In the genomic region with DNA sequence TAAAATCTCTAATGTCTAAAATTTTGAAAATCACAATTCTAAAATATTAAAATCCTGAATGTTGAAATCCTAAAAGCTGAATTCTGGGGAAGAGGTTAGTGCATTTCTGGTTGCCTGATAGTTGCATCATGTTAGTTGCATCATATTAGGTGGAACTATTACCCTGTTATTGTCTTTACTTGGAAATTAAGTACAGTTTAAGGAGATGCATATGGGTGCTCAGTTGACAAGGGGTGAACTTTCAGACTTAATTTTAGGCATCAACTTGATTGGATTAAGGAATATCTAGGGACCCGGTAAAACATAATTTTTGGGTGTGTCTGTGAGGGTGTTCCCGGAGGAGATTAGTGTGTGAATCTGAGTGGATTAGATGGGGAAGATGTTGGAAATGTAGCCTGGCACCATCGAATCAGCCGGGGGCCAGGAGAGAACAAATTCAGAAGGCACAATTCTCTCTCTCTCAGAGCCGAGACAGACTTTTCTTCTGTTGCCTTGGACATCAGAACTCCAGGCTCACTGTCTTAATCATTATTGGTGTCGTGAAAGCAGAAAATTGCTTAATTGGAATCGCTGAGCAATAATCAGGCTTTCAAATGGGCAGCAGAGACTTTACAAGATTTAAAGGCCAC, we compare ENCODE assay signal across 1 cellular context.
TF ChIP-seq lines count a peak whose summit lies in the region.

No MANE protein-coding gene starts in this region.

TF ChIP-seq in K562, 482 proteins besides CTCF, POLR2A, EP300 and RAD21 (continued from another document and continues in another):
- TF ChIP-seq, protein P1, sequence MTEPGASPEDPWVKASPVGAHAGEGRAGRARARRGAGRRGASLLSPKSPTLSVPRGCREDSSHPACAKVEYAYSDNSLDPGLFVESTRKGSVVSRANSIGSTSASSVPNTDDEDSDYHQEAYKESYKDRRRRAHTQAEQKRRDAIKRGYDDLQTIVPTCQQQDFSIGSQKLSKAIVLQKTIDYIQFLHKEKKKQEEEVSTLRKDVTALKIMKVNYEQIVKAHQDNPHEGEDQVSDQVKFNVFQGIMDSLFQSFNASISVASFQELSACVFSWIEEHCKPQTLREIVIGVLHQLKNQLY (CRISPR knock-in tag; conservative IDR thresholded peaks at IDR 0.05) = no peak
- TF ChIP-seq SNIP1 (IDR thresholded peaks at IDR 0.05; ENCODE audit: low read depth) (no peak), TEAD2 (tag; IDR thresholded peaks at IDR 0.05) (no peak), CBX1 (IDR thresholded peaks at IDR 0.05; ENCODE audit: low read depth) (no peak), ZNF717 (CRISPR knock-in tag; IDR thresholded peaks at IDR 0.05) (no peak), HMG20B (CRISPR knock-in tag; IDR thresholded peaks at IDR 0.05) (no peak), ZSCAN32 (CRISPR knock-in tag; IDR thresholded peaks at IDR 0.05) (peak; percentile 93), RBM17 (IDR thresholded peaks at IDR 0.05; ENCODE audit: borderline replicate concordance, low read depth, low read length) (no peak), CAMTA2 (CRISPR knock-in tag; conservative IDR thresholded peaks at IDR 0.05) (no peak), POLR3A (IDR thresholded peaks at IDR 0.05; ENCODE audit: borderline replicate concordance, extremely low read depth, insufficient read depth, insufficient read length) (no peak), ZFPM2 (CRISPR knock-in tag; IDR thresholded peaks at IDR 0.05) (no peak), CBFA2T2 (conservative IDR thresholded peaks at IDR 0.05) (no peak), BRF1 (IDR thresholded peaks at IDR 0.05; ENCODE audit: borderline replicate concordance, extremely low read depth, insufficient read length) (no peak), RFX7 (CRISPR knock-in tag; IDR thresholded peaks at IDR 0.05) (no peak), WHSC1 (IDR thresholded peaks at IDR 0.05; ENCODE audit: low read length) (no peak), ZNF766 (CRISPR knock-in tag; conservative IDR thresholded peaks at IDR 0.05) (peak; percentile 91), MAFG (tag; conservative IDR thresholded peaks at IDR 0.05) (no peak), ZNF175 (CRISPR knock-in tag; IDR thresholded peaks at IDR 0.05; ENCODE audit: low read depth) (peak; percentile 99), HNRNPUL1 (IDR thresholded peaks at IDR 0.05; ENCODE audit: low read length) (no peak), NRF1 (conservative IDR thresholded peaks at IDR 0.05 in 1 of 2, IDR thresholded peaks at IDR 0.05 in 1 of 2) (no peak), GTF2F1 (IDR thresholded peaks at IDR 0.05; ENCODE audit: low read depth, low read length) (no peak), SRSF1 (IDR thresholded peaks at IDR 0.05; ENCODE audit: low read depth, low read length) (no peak), NCOA6 (IDR thresholded peaks at IDR 0.05) (no peak), CBX5 (IDR thresholded peaks at IDR 0.05; ENCODE audit: borderline replicate concordance, low read depth) (no peak), U2AF2 (optimal IDR thresholded peaks at IDR 0.05; ENCODE audit: low read depth, low read length) (no peak), SIN3B (IDR thresholded peaks at IDR 0.05; ENCODE audit: low read depth) (no peak), KLF10 (CRISPR knock-in tag; IDR thresholded peaks at IDR 0.05) (no peak), ZBTB17 (CRISPR knock-in tag; IDR thresholded peaks at IDR 0.05) (peak; percentile 75)
- TF ChIP-seq, protein P2, sequence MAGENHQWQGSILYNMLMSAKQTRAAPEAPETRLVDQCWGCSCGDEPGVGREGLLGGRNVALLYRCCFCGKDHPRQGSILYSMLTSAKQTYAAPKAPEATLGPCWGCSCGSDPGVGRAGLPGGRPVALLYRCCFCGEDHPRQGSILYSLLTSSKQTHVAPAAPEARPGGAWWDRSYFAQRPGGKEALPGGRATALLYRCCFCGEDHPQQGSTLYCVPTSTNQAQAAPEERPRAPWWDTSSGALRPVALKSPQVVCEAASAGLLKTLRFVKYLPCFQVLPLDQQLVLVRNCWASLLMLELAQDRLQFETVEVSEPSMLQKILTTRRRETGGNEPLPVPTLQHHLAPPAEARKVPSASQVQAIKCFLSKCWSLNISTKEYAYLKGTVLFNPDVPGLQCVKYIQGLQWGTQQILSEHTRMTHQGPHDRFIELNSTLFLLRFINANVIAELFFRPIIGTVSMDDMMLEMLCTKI (IDR thresholded peaks at IDR 0.05; ENCODE audit: partially characterized antibody) = no peak
- TF ChIP-seq, protein P3, sequence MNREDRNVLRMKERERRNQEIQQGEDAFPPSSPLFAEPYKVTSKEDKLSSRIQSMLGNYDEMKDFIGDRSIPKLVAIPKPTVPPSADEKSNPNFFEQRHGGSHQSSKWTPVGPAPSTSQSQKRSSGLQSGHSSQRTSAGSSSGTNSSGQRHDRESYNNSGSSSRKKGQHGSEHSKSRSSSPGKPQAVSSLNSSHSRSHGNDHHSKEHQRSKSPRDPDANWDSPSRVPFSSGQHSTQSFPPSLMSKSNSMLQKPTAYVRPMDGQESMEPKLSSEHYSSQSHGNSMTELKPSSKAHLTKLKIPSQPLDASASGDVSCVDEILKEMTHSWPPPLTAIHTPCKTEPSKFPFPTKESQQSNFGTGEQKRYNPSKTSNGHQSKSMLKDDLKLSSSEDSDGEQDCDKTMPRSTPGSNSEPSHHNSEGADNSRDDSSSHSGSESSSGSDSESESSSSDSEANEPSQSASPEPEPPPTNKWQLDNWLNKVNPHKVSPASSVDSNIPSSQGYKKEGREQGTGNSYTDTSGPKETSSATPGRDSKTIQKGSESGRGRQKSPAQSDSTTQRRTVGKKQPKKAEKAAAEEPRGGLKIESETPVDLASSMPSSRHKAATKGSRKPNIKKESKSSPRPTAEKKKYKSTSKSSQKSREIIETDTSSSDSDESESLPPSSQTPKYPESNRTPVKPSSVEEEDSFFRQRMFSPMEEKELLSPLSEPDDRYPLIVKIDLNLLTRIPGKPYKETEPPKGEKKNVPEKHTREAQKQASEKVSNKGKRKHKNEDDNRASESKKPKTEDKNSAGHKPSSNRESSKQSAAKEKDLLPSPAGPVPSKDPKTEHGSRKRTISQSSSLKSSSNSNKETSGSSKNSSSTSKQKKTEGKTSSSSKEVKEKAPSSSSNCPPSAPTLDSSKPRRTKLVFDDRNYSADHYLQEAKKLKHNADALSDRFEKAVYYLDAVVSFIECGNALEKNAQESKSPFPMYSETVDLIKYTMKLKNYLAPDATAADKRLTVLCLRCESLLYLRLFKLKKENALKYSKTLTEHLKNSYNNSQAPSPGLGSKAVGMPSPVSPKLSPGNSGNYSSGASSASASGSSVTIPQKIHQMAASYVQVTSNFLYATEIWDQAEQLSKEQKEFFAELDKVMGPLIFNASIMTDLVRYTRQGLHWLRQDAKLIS (CRISPR knock-in tag; IDR thresholded peaks at IDR 0.05) = no peak
- TF ChIP-seq, protein P4, sequence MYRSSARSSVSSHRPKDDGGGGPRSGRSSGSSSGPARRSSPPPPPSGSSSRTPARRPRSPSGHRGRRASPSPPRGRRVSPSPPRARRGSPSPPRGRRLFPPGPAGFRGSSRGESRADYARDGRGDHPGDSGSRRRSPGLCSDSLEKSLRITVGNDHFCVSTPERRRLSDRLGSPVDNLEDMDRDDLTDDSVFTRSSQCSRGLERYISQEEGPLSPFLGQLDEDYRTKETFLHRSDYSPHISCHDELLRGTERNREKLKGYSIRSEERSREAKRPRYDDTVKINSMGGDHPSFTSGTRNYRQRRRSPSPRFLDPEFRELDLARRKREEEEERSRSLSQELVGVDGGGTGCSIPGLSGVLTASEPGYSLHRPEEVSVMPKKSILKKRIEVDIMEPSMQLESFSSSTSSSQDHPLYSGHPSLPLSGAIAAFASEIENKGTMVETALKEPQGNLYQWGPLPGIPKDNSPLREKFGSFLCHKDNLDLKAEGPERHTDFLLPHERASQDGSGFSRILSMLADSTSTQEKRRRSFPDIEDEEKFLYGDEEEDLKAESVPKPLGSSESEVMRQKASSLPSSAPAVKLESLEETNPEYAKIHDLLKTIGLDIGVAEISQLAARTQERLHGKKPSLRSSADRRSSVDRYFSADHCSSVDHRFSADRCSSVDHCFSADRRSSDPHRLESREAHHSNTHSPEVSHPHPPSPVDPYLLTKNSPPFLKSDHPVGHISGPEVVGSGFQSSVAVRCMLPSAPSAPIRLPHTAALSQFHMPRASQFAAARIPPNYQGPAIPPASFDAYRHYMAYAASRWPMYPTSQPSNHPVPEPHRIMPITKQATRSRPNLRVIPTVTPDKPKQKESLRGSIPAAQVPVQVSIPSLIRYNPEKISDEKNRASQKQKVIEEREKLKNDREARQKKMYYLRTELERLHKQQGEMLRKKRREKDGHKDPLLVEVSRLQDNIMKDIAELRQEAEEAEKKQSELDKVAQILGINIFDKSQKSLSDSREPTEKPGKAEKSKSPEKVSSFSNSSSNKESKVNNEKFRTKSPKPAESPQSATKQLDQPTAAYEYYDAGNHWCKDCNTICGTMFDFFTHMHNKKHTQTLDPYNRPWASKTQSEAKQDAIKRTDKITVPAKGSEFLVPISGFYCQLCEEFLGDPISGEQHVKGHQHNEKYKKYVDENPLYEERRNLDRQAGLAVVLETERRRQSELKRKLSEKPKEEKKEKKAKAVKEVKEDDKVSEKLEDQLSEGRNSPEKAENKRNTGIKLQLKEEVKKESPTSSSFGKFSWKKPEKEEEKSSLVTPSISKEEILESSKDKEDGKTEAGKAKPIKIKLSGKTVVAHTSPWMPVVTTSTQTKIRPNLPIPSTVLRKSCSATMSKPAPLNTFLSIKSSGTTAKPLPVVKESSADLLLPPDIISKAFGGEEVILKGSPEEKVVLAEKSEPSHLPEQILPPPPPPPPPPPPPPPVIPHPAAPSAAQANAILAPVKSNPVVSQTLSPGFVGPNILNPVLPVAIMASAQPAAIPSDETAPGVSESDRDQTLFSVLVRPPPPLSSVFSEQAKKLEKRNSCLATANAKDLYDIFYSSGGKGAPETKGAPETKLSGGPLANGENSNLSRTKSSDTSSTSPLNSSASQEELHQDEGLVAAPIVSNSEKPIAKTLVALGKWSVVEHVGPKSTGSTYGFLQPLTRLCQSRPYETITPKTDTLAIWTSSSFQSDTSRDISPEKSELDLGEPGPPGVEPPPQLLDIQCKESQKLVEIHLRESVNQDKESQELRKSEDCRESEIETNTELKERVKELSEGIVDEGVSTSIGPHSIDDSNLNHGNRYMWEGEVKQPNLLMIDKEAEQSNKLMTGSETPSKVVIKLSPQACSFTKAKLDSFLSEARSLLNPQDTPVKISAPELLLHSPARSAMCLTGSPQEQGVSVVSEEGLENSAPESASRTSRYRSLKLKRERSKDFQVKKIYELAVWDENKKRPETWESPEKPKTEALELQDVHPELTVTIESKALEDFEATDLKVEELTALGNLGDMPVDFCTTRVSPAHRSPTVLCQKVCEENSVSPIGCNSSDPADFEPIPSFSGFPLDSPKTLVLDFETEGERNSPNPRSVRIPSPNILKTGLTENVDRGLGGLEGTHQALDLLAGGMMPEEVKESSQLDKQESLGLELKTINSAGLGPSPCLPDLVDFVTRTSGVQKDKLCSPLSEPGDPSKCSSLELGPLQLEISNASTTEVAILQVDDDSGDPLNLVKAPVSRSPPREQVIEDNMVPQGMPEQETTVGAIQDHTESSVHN (IDR thresholded peaks at IDR 0.05; ENCODE audit: borderline replicate concordance in 1 of 2, low read depth in 1 of 2) = no peak
- TF ChIP-seq, protein P5, sequence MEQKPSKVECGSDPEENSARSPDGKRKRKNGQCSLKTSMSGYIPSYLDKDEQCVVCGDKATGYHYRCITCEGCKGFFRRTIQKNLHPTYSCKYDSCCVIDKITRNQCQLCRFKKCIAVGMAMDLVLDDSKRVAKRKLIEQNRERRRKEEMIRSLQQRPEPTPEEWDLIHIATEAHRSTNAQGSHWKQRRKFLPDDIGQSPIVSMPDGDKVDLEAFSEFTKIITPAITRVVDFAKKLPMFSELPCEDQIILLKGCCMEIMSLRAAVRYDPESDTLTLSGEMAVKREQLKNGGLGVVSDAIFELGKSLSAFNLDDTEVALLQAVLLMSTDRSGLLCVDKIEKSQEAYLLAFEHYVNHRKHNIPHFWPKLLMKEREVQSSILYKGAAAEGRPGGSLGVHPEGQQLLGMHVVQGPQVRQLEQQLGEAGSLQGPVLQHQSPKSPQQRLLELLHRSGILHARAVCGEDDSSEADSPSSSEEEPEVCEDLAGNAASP (IDR thresholded peaks at IDR 0.05) = no peak
- TF ChIP-seq, protein P6, sequence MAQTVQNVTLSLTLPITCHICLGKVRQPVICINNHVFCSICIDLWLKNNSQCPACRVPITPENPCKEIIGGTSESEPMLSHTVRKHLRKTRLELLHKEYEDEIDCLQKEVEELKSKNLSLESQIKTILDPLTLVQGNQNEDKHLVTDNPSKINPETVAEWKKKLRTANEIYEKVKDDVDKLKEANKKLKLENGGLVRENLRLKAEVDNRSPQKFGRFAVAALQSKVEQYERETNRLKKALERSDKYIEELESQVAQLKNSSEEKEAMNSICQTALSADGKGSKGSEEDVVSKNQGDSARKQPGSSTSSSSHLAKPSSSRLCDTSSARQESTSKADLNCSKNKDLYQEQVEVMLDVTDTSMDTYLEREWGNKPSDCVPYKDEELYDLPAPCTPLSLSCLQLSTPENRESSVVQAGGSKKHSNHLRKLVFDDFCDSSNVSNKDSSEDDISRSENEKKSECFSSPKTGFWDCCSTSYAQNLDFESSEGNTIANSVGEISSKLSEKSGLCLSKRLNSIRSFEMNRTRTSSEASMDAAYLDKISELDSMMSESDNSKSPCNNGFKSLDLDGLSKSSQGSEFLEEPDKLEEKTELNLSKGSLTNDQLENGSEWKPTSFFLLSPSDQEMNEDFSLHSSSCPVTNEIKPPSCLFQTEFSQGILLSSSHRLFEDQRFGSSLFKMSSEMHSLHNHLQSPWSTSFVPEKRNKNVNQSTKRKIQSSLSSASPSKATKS (CRISPR knock-in tag; IDR thresholded peaks at IDR 0.05) = peak; percentile 72; the same call in 1 of the 2 replicates
- TF ChIP-seq, protein P7, sequence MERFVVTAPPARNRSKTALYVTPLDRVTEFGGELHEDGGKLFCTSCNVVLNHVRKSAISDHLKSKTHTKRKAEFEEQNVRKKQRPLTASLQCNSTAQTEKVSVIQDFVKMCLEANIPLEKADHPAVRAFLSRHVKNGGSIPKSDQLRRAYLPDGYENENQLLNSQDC (CRISPR knock-in tag; IDR thresholded peaks at IDR 0.05) = no peak
- TF ChIP-seq, protein P8, sequence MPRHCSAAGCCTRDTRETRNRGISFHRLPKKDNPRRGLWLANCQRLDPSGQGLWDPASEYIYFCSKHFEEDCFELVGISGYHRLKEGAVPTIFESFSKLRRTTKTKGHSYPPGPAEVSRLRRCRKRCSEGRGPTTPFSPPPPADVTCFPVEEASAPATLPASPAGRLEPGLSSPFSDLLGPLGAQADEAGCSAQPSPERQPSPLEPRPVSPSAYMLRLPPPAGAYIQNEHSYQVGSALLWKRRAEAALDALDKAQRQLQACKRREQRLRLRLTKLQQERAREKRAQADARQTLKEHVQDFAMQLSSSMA (CRISPR knock-in tag; IDR thresholded peaks at IDR 0.05) = peak; percentile 58; the same call in 1 of the 2 replicates
- TF ChIP-seq, protein P9, sequence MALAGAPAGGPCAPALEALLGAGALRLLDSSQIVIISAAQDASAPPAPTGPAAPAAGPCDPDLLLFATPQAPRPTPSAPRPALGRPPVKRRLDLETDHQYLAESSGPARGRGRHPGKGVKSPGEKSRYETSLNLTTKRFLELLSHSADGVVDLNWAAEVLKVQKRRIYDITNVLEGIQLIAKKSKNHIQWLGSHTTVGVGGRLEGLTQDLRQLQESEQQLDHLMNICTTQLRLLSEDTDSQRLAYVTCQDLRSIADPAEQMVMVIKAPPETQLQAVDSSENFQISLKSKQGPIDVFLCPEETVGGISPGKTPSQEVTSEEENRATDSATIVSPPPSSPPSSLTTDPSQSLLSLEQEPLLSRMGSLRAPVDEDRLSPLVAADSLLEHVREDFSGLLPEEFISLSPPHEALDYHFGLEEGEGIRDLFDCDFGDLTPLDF (CRISPR knock-in tag; IDR thresholded peaks at IDR 0.05) = no peak
